In the genomic region with DNA sequence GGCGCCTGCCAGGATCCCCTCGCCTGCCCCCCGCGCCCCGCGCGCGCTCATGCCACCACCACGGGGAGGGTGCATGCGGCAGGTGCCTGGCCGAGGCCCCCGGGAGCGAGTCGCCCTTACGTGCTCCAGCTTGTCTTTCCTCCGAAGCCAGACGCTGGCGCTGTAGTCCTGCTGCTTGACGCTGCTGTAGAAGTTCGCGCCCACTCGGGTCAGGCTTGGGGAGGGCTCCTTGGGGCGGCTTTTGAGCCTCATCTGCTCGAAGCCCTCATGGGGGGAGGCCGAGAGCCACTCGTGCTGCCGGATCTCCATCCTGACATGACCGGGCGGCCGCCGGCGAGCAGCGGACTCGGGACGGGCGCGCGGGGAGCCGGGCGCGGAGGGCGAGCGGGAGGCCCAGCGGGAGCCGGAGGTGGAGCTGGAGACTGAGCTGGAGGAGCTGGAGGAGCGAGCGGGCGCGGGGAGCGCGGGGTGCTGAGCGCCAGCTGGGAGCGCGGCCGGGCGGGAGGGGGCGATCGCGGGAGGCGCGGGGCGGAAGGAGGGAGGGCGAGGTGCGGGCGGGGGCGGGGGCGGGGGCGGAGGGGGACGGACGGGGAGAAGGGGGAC, we compare ENCODE assay signal across 8 cellular contexts. TPM values are rescaled to one million over a fixed set of nuclear protein-coding genes. Genes with fewer than 3 reads are reported as not detected.
DNase-seq lines count a peak whose midpoint lies in the region; ATAC-seq and TF ChIP-seq lines count a peak whose summit lies in the region.

No MANE protein-coding gene starts in this region.

- H3K36me3 Mint-ChIP-seq in brain = no peaks in the 10 kb centered on the region
- no peaks in the 10 kb centered on the region for H3K36me3 Mint-ChIP-seq in stimulated activated effector memory CD8-positive, alpha-beta T cell treated with anti-CD3 and anti-CD28 coated beads, Interleukin-12 subunit alpha, Interleukin-12 subunit beta, amount 100 ng/mL, for 72 hours

- no peak for TF ChIP-seq POLR2A in suprapubic skin (IDR thresholded peaks at IDR 0.05)

- peaks cover 20% of the 10 kb centered on the region for H3K4me1 Mint-ChIP-seq in brain
- H3K4me1 Mint-ChIP-seq in stimulated activated effector memory CD8-positive, alpha-beta T cell treated with anti-CD3 and anti-CD28 coated beads, Interleukin-12 subunit alpha, Interleukin-12 subunit beta, amount 100 ng/mL, for 72 hours = peaks cover 18% of the 10 kb centered on the region

- WGBS in suprapubic skin = 5% methylated on average over 4 of the region's 70 CpGs

- no peak overlapping the region for H3K27ac Mint-ChIP-seq in brain
- H3K27ac Mint-ChIP-seq in stimulated activated effector memory CD8-positive, alpha-beta T cell treated with anti-CD3 and anti-CD28 coated beads, Interleukin-12 subunit alpha, Interleukin-12 subunit beta, amount 100 ng/mL, for 72 hours = no peak overlapping the region

- H3K27ac ChIP-seq in suprapubic skin = no peak overlapping the region

- TF ChIP-seq CTCF in GM10266 (IDR thresholded peaks at IDR 0.05; ENCODE audit: control insufficient read depth, insufficient read depth, low read depth, missing control alignments) (no peak), brain (conservative IDR thresholded peaks at IDR 0.05) (no peak), suprapubic skin (IDR thresholded peaks at IDR 0.05) (no peak)

- DNase-seq in GM10266 (ENCODE audit: extremely low spot score) (peak; percentile 43), NCI-H1694 treated with DMSO at 0.1 percent for 48 hours (lab: John Stamatoyannopoulos, UW) (peak; percentile 37), kidney tubule cell (ENCODE audit: low spot score) (peak; percentile 60), suprapubic skin (ENCODE audit: low spot score in 2 of 2) (peak in 1 of 2 donors; percentile 81), OCI-M2 (lab: John Stamatoyannopoulos, UW; ENCODE audit: unreplicated experiment) (no peak)
- no peak for DNase-seq in stimulated activated effector memory CD8-positive, alpha-beta T cell treated with anti-CD3 and anti-CD28 coated beads, Interleukin-12 subunit alpha, Interleukin-12 subunit beta, amount 100 ng/mL, for 72 hours (ENCODE audit: low spot score in 2 of 2)

- H3K36me3 ChIP-seq in suprapubic skin = no peaks in the 10 kb centered on the region

- H3K27me3 Mint-ChIP-seq in brain = peaks cover 66% of the 10 kb centered on the region

- H3K4me3 Mint-ChIP-seq in brain = peak overlapping the region; percentile 80 to 86 (median 82)
- H3K4me3 Mint-ChIP-seq in stimulated activated effector memory CD8-positive, alpha-beta T cell treated with anti-CD3 and anti-CD28 coated beads, Interleukin-12 subunit alpha, Interleukin-12 subunit beta, amount 100 ng/mL, for 72 hours = no peak overlapping the region

- H3K27me3 ChIP-seq in suprapubic skin = peaks cover 38% of the 10 kb centered on the region

- H3K9me3 ChIP-seq in suprapubic skin = no peaks in the 10 kb centered on the region

- no peak for ATAC-seq in HG03039 (IDR thresholded peaks at IDR 0.05; ENCODE audit: unreplicated experiment)
- ATAC-seq in stimulated activated effector memory CD8-positive, alpha-beta T cell treated with anti-CD3 and anti-CD28 coated beads, Interleukin-12 subunit alpha, Interleukin-12 subunit beta, amount 100 ng/mL, for 72 hours = no peak

- peak overlapping the region; percentile 51 for H3K4me3 ChIP-seq in suprapubic skin

- H3K4me1 ChIP-seq in suprapubic skin = peaks cover 22% of the 10 kb centered on the region

- TF ChIP-seq EP300 in suprapubic skin (IDR thresholded peaks at IDR 0.05) = no peak

- H3K9me3 Mint-ChIP-seq in brain = no peaks in the 10 kb centered on the region
- no peaks in the 10 kb centered on the region for H3K9me3 Mint-ChIP-seq in stimulated activated effector memory CD8-positive, alpha-beta T cell treated with anti-CD3 and anti-CD28 coated beads, Interleukin-12 subunit alpha, Interleukin-12 subunit beta, amount 100 ng/mL, for 72 hours

RNA-seq across cellular contexts. Expression of gene PLD5, which starts 0.4 kb away (rescaled TPM):
- 8.1 TPM for polyA plus RNA-seq in brain (ENCODE audit: insufficient read depth, low read depth, low replicate concordance)
- under 1 TPM in 2 of 4 donors, not detected in 2; 0.21 to 0.64 TPM for total RNA-seq in suprapubic skin

Comparison
In these comparisons a context has a peak if more than half of its experiments do, and no peak if none do; other contexts are left out.
1. DNase-seq: peak in GM10266 (single experiment), NCI-H1694 treated with DMSO at 0.1 percent for 48 hours (single experiment) and kidney tubule cell (single experiment); none in OCI-M2 (single experiment) and stimulated activated effector memory CD8-positive, alpha-beta T cell treated with anti-CD3 and anti-CD28 coated beads, Interleukin-12 subunit alpha, Interleukin-12 subunit beta, amount 100 ng/mL, for 72 hours (0 of 2).